17 cellular contexts compared by ENCODE assay signal in genomic region chr2:172297531-172297930, GRCh38.
"Had no signal": no experiment of that assay in that cellular context is flagged by ENCODE, and none has a peak within 500 bp of the region (broad histone marks: within the 10 kb centered on the region; RNA-seq: fewer than 3 reads in every experiment).

No MANE protein-coding gene starts in this region.

- ATAC-seq: activated CD8-positive, alpha-beta memory T cell treated with anti-CD3 and anti-CD28 coated beads, Interleukin-2, amount 10 ng/mL, durations not matched to agents 7 days and 5 days; T-helper 17 cell had no signal

- DNase-seq: activated B cell treated with CpG ODN at 0.5 μM for 24 hours; activated CD4-positive, alpha-beta T cell treated with anti-CD3 and anti-CD28 coated beads for 1 hour; activated CD4-positive, alpha-beta T cell treated with anti-CD3 and anti-CD28 coated beads, Interleukin-2, amount 10 ng/mL, durations not matched to agents 24 days and 14 days; activated CD4-positive, alpha-beta T cell treated with anti-CD3 and anti-CD28 coated beads, Interleukin-2, amount 50 U/mL, for 48 hours; activated CD8-positive, alpha-beta memory T cell treated with anti-CD3 and anti-CD28 coated beads, Interleukin-2, amount 10 ng/mL, durations not matched to agents 7 days and 5 days; activated effector memory CD4-positive, alpha-beta T cell treated with Interleukin-2 at 50 U/mL for 16 hours; activated naive CD4-positive, alpha-beta T cell; activated T-cell treated with anti-CD3 and anti-CD28 coated beads, Interleukin-2, amount 50 U/mL, for 24 hours; aorta; NCI-H1105 treated with DMSO at 0.1 percent for 48 hours; NCI-H1436 treated with DMSO at 0.1 percent for 48 hours; NCI-H2029; NCI-H2107; NCI-H345; SIG-M5; T-helper 17 cell; T-helper 9 cell had no signal
